In genomic region chr20:63633732-63634131, GRCh38 we compare ENCODE assay signal across 19 cellular contexts. TPM values are rescaled to one million over a fixed set of nuclear protein-coding genes. Genes with fewer than 3 reads are reported as not detected.
DNase-seq lines count a peak whose midpoint lies in the region; ATAC-seq lines count a peak whose summit lies in the region.
"Had no signal": no experiment of that assay in that cellular context is flagged by ENCODE, and none has a peak within 500 bp of the region (broad histone marks: within the 10 kb centered on the region; RNA-seq: fewer than 3 reads in every experiment).

No MANE protein-coding gene starts in this region.

- H3K27ac Mint-ChIP-seq in activated T-cell treated with anti-CD3 and anti-CD28 coated beads, Interleukin-2, amount 50 U/mL, for 72 hours, result peak overlapping the region; percentile 62
- H3K27ac Mint-ChIP-seq in central memory CD8-positive, alpha-beta T cell (ENCODE audit: low read depth), result peak overlapping the region; percentile 49
- peak overlapping the region; percentile 82 for H3K27ac Mint-ChIP-seq in stimulated activated memory B cell treated with anti-CD40 and anti-IgM and Interleukin-4, amounts not matched to agents 10 μg/mL and 1 μg/mL and 100 μg/mL, for 72 hours
- H3K27ac Mint-ChIP-seq: stimulated activated effector memory CD8-positive, alpha-beta T cell treated with anti-CD3 and anti-CD28 coated beads, Interleukin-12 subunit alpha, Interleukin-12 subunit beta, amount 100 ng/mL, for 72 hours had no signal

- H3K27ac ChIP-seq in KOPT-K1 (ENCODE audit: low read depth, low read length, poor library complexity, severe bottlenecking), result peak overlapping the region; percentile 96
- H3K27ac ChIP-seq: foreskin keratinocyte, thoracic aorta had no signal

- no peak for DNase-seq in activated T-cell treated with anti-CD3 and anti-CD28 coated beads, Interleukin-2, amount 50 U/mL, for 72 hours
- no peak for DNase-seq in activated T-cell treated with anti-CD3 and anti-CD28 coated beads for 4 hours
- no peak for DNase-seq in central memory CD8-positive, alpha-beta T cell (ENCODE audit: low spot score in 2 of 2)
- DNase-seq in AG08395 (ENCODE audit: low spot score), result no peak
- no peak for DNase-seq in NCI-H69 (lab: John Stamatoyannopoulos, UW)
- DNase-seq: activated CD4-positive, CD25-positive, alpha-beta regulatory T cell; foreskin keratinocyte; KG1; NCI-H2171; NCI-H526; RPMI8226; stimulated activated CD4-positive, alpha-beta T cell treated with anti-CD3 and anti-CD28 coated beads, Interleukin-2, amount 100 ng/mL, for 24 hours; T1000 had no signal

- H3K4me1 Mint-ChIP-seq in activated T-cell treated with anti-CD3 and anti-CD28 coated beads, Interleukin-2, amount 50 U/mL, for 72 hours (ENCODE audit: low read depth), result peaks cover 79% of the 10 kb centered on the region
- H3K4me1 Mint-ChIP-seq in central memory CD8-positive, alpha-beta T cell, result peaks cover 26% of the 10 kb centered on the region
- peaks cover 61% of the 10 kb centered on the region for H3K4me1 Mint-ChIP-seq in stimulated activated memory B cell treated with anti-CD40 and anti-IgM and Interleukin-4, amounts not matched to agents 10 μg/mL and 1 μg/mL and 100 μg/mL, for 72 hours

- peaks cover 0 to 3% of the 10 kb centered on the region in 2 donors for H3K9me3 Mint-ChIP-seq in activated T-cell treated with anti-CD3 and anti-CD28 coated beads, Interleukin-2, amount 50 U/mL, for 72 hours
- no peaks in the 10 kb centered on the region for H3K9me3 Mint-ChIP-seq in central memory CD8-positive, alpha-beta T cell
- H3K9me3 Mint-ChIP-seq in stimulated activated memory B cell treated with anti-CD40 and anti-IgM and Interleukin-4, amounts not matched to agents 10 μg/mL and 1 μg/mL and 100 μg/mL, for 72 hours, result no peaks in the 10 kb centered on the region
- H3K9me3 Mint-ChIP-seq: stimulated activated effector memory CD8-positive, alpha-beta T cell treated with anti-CD3 and anti-CD28 coated beads, Interleukin-12 subunit alpha, Interleukin-12 subunit beta, amount 100 ng/mL, for 72 hours had no signal

- H3K36me3 ChIP-seq in KOPT-K1 (ENCODE audit: insufficient read depth, low read length), result no peaks in the 10 kb centered on the region
- H3K36me3 ChIP-seq: thoracic aorta had no signal

- H3K4me3 Mint-ChIP-seq in activated T-cell treated with anti-CD3 and anti-CD28 coated beads, Interleukin-2, amount 50 U/mL, for 72 hours, result peak overlapping the region in 1 of 2 donors; percentile 18
- no peak overlapping the region for H3K4me3 Mint-ChIP-seq in central memory CD8-positive, alpha-beta T cell
- peak overlapping the region; percentile 7 for H3K4me3 Mint-ChIP-seq in stimulated activated memory B cell treated with anti-CD40 and anti-IgM and Interleukin-4, amounts not matched to agents 10 μg/mL and 1 μg/mL and 100 μg/mL, for 72 hours
- H3K4me3 Mint-ChIP-seq: stimulated activated effector memory CD8-positive, alpha-beta T cell treated with anti-CD3 and anti-CD28 coated beads, Interleukin-12 subunit alpha, Interleukin-12 subunit beta, amount 100 ng/mL, for 72 hours had no signal

- no peaks in the 10 kb centered on the region for H3K27me3 Mint-ChIP-seq in activated T-cell treated with anti-CD3 and anti-CD28 coated beads, Interleukin-2, amount 50 U/mL, for 72 hours (ENCODE audit: low read depth)
- H3K27me3 Mint-ChIP-seq in central memory CD8-positive, alpha-beta T cell, result no peaks in the 10 kb centered on the region
- H3K27me3 Mint-ChIP-seq in stimulated activated memory B cell treated with anti-CD40 and anti-IgM and Interleukin-4, amounts not matched to agents 10 μg/mL and 1 μg/mL and 100 μg/mL, for 72 hours, result no peaks in the 10 kb centered on the region

- H3K36me3 Mint-ChIP-seq in activated T-cell treated with anti-CD3 and anti-CD28 coated beads, Interleukin-2, amount 50 U/mL, for 72 hours (ENCODE audit: insufficient read depth in 2 of 2), result peaks cover 0 to 5% of the 10 kb centered on the region in 2 donors
- peaks cover 13% of the 10 kb centered on the region for H3K36me3 Mint-ChIP-seq in central memory CD8-positive, alpha-beta T cell (ENCODE audit: insufficient read depth)
- H3K36me3 Mint-ChIP-seq in stimulated activated memory B cell treated with anti-CD40 and anti-IgM and Interleukin-4, amounts not matched to agents 10 μg/mL and 1 μg/mL and 100 μg/mL, for 72 hours, result peaks cover 9% of the 10 kb centered on the region

- ATAC-seq in activated T-cell treated with anti-CD3 and anti-CD28 coated beads, Interleukin-2, amount 50 U/mL, for 72 hours (replicated peaks in 1 of 2), result no peak
- no peak for ATAC-seq in central memory CD8-positive, alpha-beta T cell (replicated peaks; ENCODE audit: extremely low read depth, poor library complexity, severe bottlenecking)
- no peak for ATAC-seq in stimulated activated memory B cell treated with anti-CD40 and anti-IgM and Interleukin-4, amounts not matched to agents 10 μg/mL and 1 μg/mL and 100 μg/mL, for 72 hours
- ATAC-seq in HG02884 (IDR thresholded peaks at IDR 0.05; ENCODE audit: unreplicated experiment), result no peak
- ATAC-seq: foreskin keratinocyte; HCT116; stimulated activated effector memory CD8-positive, alpha-beta T cell treated with anti-CD3 and anti-CD28 coated beads, Interleukin-12 subunit alpha, Interleukin-12 subunit beta, amount 100 ng/mL, for 72 hours had no signal

- no peaks in the 10 kb centered on the region for H3K9me3 ChIP-seq in KOPT-K1 (ENCODE audit: insufficient read depth, low read length, poor library complexity, severe bottlenecking)
- H3K9me3 ChIP-seq: thoracic aorta had no signal

RNA-seq across cellular contexts. Expression of gene GMEB2, which starts 6.8 kb away (rescaled TPM):
- total RNA-seq in activated T-cell treated with anti-CD3 and anti-CD28 coated beads, Interleukin-2, amount 50 U/mL, for 72 hours, result 10 to 100 TPM; 17.5 to 22.8 TPM

RNA-seq across cellular contexts. Expression of gene STMN3, which starts 19.5 kb away (rescaled TPM):
- 10 to 100 TPM; 14.4 to 21.8 TPM for total RNA-seq in activated T-cell treated with anti-CD3 and anti-CD28 coated beads, Interleukin-2, amount 50 U/mL, for 72 hours

RNA-seq across cellular contexts. Expression of gene RTEL1, which starts 24.4 kb away (rescaled TPM):
- total RNA-seq in activated T-cell treated with anti-CD3 and anti-CD28 coated beads, Interleukin-2, amount 50 U/mL, for 72 hours, result 10 to 100 TPM; 26.8 to 34.6 TPM

RNA-seq across cellular contexts. Expression of gene HELZ2, which starts 59.7 kb away (rescaled TPM):
- 10 to 100 TPM in 1 of 2 donors, 1 to 10 TPM in 1; 8.8 to 31.2 TPM for total RNA-seq in activated T-cell treated with anti-CD3 and anti-CD28 coated beads, Interleukin-2, amount 50 U/mL, for 72 hours
